19 cellular contexts compared by ENCODE assay signal in genomic region chr17:40453881-40454630, GRCh38. TPM values are rescaled to one million over a fixed set of nuclear protein-coding genes. Genes with fewer than 3 reads are reported as not detected.
A peak's percentile ranks its signal among the peaks of the same experiment; 100 is the strongest.
DNase-seq lines count a peak whose midpoint lies in the region; ATAC-seq and TF ChIP-seq lines count a peak whose summit lies in the region.
"Had no signal": no experiment of that assay in that cellular context is flagged by ENCODE, and none has a peak within 500 bp of the region (broad histone marks: within the 10 kb centered on the region; RNA-seq: fewer than 3 reads in every experiment).

No MANE protein-coding gene starts in this region.

- H3K4me3 Mint-ChIP-seq in H9, result no peak overlapping the region
- no peak overlapping the region for H3K4me3 Mint-ChIP-seq in activated CD8-positive, alpha-beta T cell treated with anti-CD3 and anti-CD28 coated beads for 36 hours
- H3K4me3 Mint-ChIP-seq: IgD-negative memory B cell, memory B cell had no signal

- H3K27me3 ChIP-seq in AG04450 (ENCODE audit: control insufficient read depth, insufficient read depth, low read length) (no peaks in the 10 kb centered on the region), H9 (ENCODE audit: insufficient read depth, low read length) (no peaks in the 10 kb centered on the region)
- H3K27me3 ChIP-seq: BLaER1, colonic mucosa had no signal

- H3K4me3 ChIP-seq in AG04450 (ENCODE audit: low read depth, low read length) (no peak overlapping the region), choroid plexus epithelial cell (ENCODE audit: low read depth, low read length) (no peak overlapping the region)
- H3K4me3 ChIP-seq: BLaER1, colonic mucosa had no signal

- peaks cover 2% of the 10 kb centered on the region for H4K20me1 ChIP-seq in H9 (ENCODE audit: control insufficient read depth, insufficient read depth, insufficient read length)

- H3K79me2 ChIP-seq in H9 (ENCODE audit: insufficient read depth, low read length), result no peaks in the 10 kb centered on the region; the same call in 1 of the 2 replicates

- peaks cover 39 to 46% (median 42%) of the 10 kb centered on the region in 3 experiments; a peak in 6 of 7 replicates for H3K36me3 Mint-ChIP-seq in H9 (ENCODE audit: insufficient read depth in 1 of 3, low read depth in 3 of 3)
- no peaks in the 10 kb centered on the region for H3K36me3 Mint-ChIP-seq in activated CD8-positive, alpha-beta T cell treated with anti-CD3 and anti-CD28 coated beads for 36 hours (ENCODE audit: low read depth)
- H3K36me3 Mint-ChIP-seq: memory B cell had no signal

- H3K4ac ChIP-seq in H9 (ENCODE audit: low read depth, low read length), result no peak overlapping the region

- TF ChIP-seq CTCF in AG04450 (IDR thresholded peaks at IDR 0.05; ENCODE audit: low read depth, low read length) (no peak), H9 (conservative IDR thresholded peaks at IDR 0.05) (no peak), choroid plexus epithelial cell (conservative IDR thresholded peaks at IDR 0.05; ENCODE audit: low read depth, low read length) (no peak), omental fat pad (IDR thresholded peaks at IDR 0.05) (no peak), GM10266 (IDR thresholded peaks at IDR 0.05; ENCODE audit: control insufficient read depth, insufficient read depth, low read depth, missing control alignments) (no peak)
- TF ChIP-seq CTCF in activated CD8-positive, alpha-beta T cell treated with anti-CD3 and anti-CD28 coated beads for 36 hours (IDR thresholded peaks at IDR 0.05), result no peak

- H2BK20ac ChIP-seq in H9 (ENCODE audit: low read depth, low read length, poor library complexity, severe bottlenecking), result no peak overlapping the region

- H3K27ac Mint-ChIP-seq in H9, result peak overlapping the region in 2 of 3 experiments; percentile 40 to 52; a peak in 2 of 7 replicates
- H3K27ac Mint-ChIP-seq in activated CD8-positive, alpha-beta T cell treated with anti-CD3 and anti-CD28 coated beads for 36 hours, result no peak overlapping the region
- H3K27ac Mint-ChIP-seq: memory B cell had no signal

- DNase-seq in AG04450 (ENCODE audit: low read depth, low spot score) (no peak), H9 (no peak), choroid plexus epithelial cell (ENCODE audit: low read depth) (peak; percentile 51), omental fat pad (ENCODE audit: low spot score) (no peak), GM10266 (ENCODE audit: extremely low spot score) (no peak), HK-2 (ENCODE audit: unreplicated experiment) (no peak)
- DNase-seq in activated CD8-positive, alpha-beta T cell treated with anti-CD3 and anti-CD28 coated beads for 36 hours, result no peak
- DNase-seq: amniotic stem cell; colonic mucosa; DND-41; NCI-H1092 treated with DMSO at 0.1 percent for 48 hours; NCI-H2227 treated with DMSO at 0.1 percent for 48 hours; stimulated activated CD4-positive, alpha-beta T cell treated with anti-CD3 and anti-CD28 coated beads, Interleukin-12 subunit alpha, Interleukin-12 subunit beta, amount 100 ng/mL, for 4 hours had no signal

- no peak overlapping the region for H3K4me2 ChIP-seq in H9 (ENCODE audit: insufficient read depth, insufficient read length, low read length)
- H3K4me2 ChIP-seq: BLaER1 had no signal

- no peak overlapping the region for H2BK5ac ChIP-seq in H9 (ENCODE audit: insufficient read length, low read length)

- ATAC-seq in omental fat pad (ENCODE audit: low FRiP score) (peak; percentile 5), GM19397 (IDR thresholded peaks at IDR 0.05; ENCODE audit: unreplicated experiment) (no peak)
- no peak for ATAC-seq in activated CD8-positive, alpha-beta T cell treated with anti-CD3 and anti-CD28 coated beads for 36 hours

- no peak overlapping the region for H2AK5ac ChIP-seq in H9 (ENCODE audit: insufficient read length, low read length)

- H3T11ph ChIP-seq in H9 (ENCODE audit: low read length), result no peak overlapping the region

- POLR2A ChIA-PET in AG04450 (lab: Yijun Ruan, JAX), result interaction anchor here (1.5 kb wide), 1 partner anchor 10 kb away, joined by 4 read pairs; the partner anchor contains the start of gene IGFBP4
- POLR2A ChIA-PET in activated CD8-positive, alpha-beta T cell treated with anti-CD3 and anti-CD28 coated beads for 36 hours (lab: Charles Lee), result interaction anchor here (1.0 kb wide), 1 partner anchor 19 kb away, joined by 3 read pairs; no protein-coding TSS in a partner anchor

- H3K9me3 ChIP-seq in AG04450 (ENCODE audit: control insufficient read depth, insufficient read depth, low read length) (no peaks in the 10 kb centered on the region), H9 (ENCODE audit: control insufficient read depth, low read depth, low read length) (no peaks in the 10 kb centered on the region)
- H3K9me3 ChIP-seq: BLaER1, colonic mucosa, neutrophil had no signal

- H3K56ac ChIP-seq in H9 (ENCODE audit: insufficient read length, low read depth, low read length), result no peak overlapping the region

- no peak overlapping the region for H3K14ac ChIP-seq in H9 (ENCODE audit: insufficient read depth, low read length)

- no peak overlapping the region for H3K9ac ChIP-seq in H9 (ENCODE audit: extremely low read depth, insufficient read length, low read length)
- H3K9ac ChIP-seq: BLaER1 had no signal

- H3K23ac ChIP-seq in H9 (ENCODE audit: insufficient read length, low read depth, low read length), result no peak overlapping the region

- no peaks in the 10 kb centered on the region for H3K23me2 ChIP-seq in H9 (ENCODE audit: insufficient read length, low read depth, low read length, poor library complexity, severe bottlenecking)

- no peaks in the 10 kb centered on the region for H3K9me3 Mint-ChIP-seq in H9
- no peaks in the 10 kb centered on the region for H3K9me3 Mint-ChIP-seq in activated CD8-positive, alpha-beta T cell treated with anti-CD3 and anti-CD28 coated beads for 36 hours
- H3K9me3 Mint-ChIP-seq: IgD-negative memory B cell, memory B cell had no signal

- H3K18ac ChIP-seq in H9 (ENCODE audit: insufficient read length, low read depth, low read length), result no peak overlapping the region

- no peak overlapping the region for H2AFZ ChIP-seq in H9 (ENCODE audit: low read length)

- H3K79me1 ChIP-seq in H9 (ENCODE audit: insufficient read depth, low read depth, low read length, poor library complexity, severe bottlenecking), result no peaks in the 10 kb centered on the region

- H3K27ac ChIP-seq in AG04450 (ENCODE audit: low read depth, low read length), result peak overlapping the region; percentile 57
- no peak overlapping the region for H3K27ac ChIP-seq in H9 (ENCODE audit: insufficient read length, low read depth, low read length)
- H3K27ac ChIP-seq: BLaER1, colonic mucosa, neutrophil had no signal

- intact Hi-C loops in activated CD8-positive, alpha-beta T cell treated with anti-CD3 and anti-CD28 coated beads for 36 hours (cut with micrococcal nuclease), result no loop called here

- H3K27me3 Mint-ChIP-seq in H9 (ENCODE audit: low read depth), result no peaks in the 10 kb centered on the region
- H3K27me3 Mint-ChIP-seq in activated CD8-positive, alpha-beta T cell treated with anti-CD3 and anti-CD28 coated beads for 36 hours, result peaks cover 1% of the 10 kb centered on the region

- H2BK12ac ChIP-seq in H9 (ENCODE audit: insufficient read length, low read depth, low read length), result no peak overlapping the region

- H3K4me1 Mint-ChIP-seq in H9, result peaks cover 22 to 23% of the 10 kb centered on the region in 2 experiments
- H3K4me1 Mint-ChIP-seq in activated CD8-positive, alpha-beta T cell treated with anti-CD3 and anti-CD28 coated beads for 36 hours (ENCODE audit: low read depth), result peaks cover 6% of the 10 kb centered on the region
- H3K4me1 Mint-ChIP-seq: IgD-negative memory B cell, memory B cell had no signal

- 0 out of 2 replicates have a peak, but pooled peaks cover 3% of the 10 kb centered on the region for H3K4me1 ChIP-seq in H9 (ENCODE audit: insufficient read depth, low read length)

- H4K8ac ChIP-seq in H9 (replicated peaks; ENCODE audit: insufficient read length, low read depth, low read length), result no peak overlapping the region

- no peak overlapping the region for H4K5ac ChIP-seq in H9 (ENCODE audit: insufficient read length, low read depth, low read length)

- CTCF ChIA-PET in AG04450 (lab: Charles Lee), result interaction anchor here (0.8 to 2.0 kb wide), 3 partner anchors 22 to 81 kb away, joined by 3 to 9 read pairs (median 7); no protein-coding TSS in a partner anchor
- CTCF ChIA-PET in activated CD8-positive, alpha-beta T cell treated with anti-CD3 and anti-CD28 coated beads for 36 hours (lab: Charles Lee), result interaction anchor here (1.6 to 2.5 kb wide), 5 partner anchors 10 to 96 kb away, joined by 3 to 16 read pairs (median 9); no protein-coding TSS in a partner anchor

- H4K91ac ChIP-seq in H9 (ENCODE audit: insufficient read length, low read depth, low read length), result no peak overlapping the region

- no peak overlapping the region for H2BK15ac ChIP-seq in H9 (ENCODE audit: low read depth, low read length)

- WGBS in H9 (ENCODE audit: extremely low coverage, insufficient read length, low lambda C conversion rate), result no CpG with 5 or more reads among the region's 19 CpGs

- no peak overlapping the region for H2BK120ac ChIP-seq in H9 (ENCODE audit: low read depth, low read length, poor library complexity, severe bottlenecking)

RNA-seq across cellular contexts. Expression of gene IGFBP4, which starts 10.8 kb away (rescaled TPM):
- 1,026 and 1,343 TPM in 2 replicates for polyA plus RNA-seq in AG04450 (2011; rRNA removed)
- polyA minus RNA-seq in AG04450 (2011; rRNA and poly(A)+ RNA removed), result 782 and 1,005 TPM in 2 replicates
- total RNA-seq in H9 (2021) (49.9 and 51.1 TPM in 2 replicates), omental fat pad (100 to 1,000 TPM; 352 to 633 (median 429) TPM)
- 10 to 100 TPM; 10.7 to 11.6 TPM for total RNA-seq in activated CD8-positive, alpha-beta T cell treated with anti-CD3 and anti-CD28 coated beads for 36 hours

RNA-seq across cellular contexts. Expression of gene TOP2A, which starts 36.4 kb away (rescaled TPM):
- polyA plus RNA-seq in AG04450 (2011; rRNA removed), result 28.2 and 53.5 TPM in 2 replicates
- 12.0 and 28.1 TPM in 2 replicates for polyA minus RNA-seq in AG04450 (2011; rRNA and poly(A)+ RNA removed)
- total RNA-seq in H9 (2021) (230 TPM in 2 replicates), omental fat pad (10 to 100 TPM in 1 of 4 donors, 1 to 10 TPM in 2, under 1 TPM in 1; 0.65 to 12.7 (median 2.3) TPM)
- 100 to 1,000 TPM; 273 to 280 TPM for total RNA-seq in activated CD8-positive, alpha-beta T cell treated with anti-CD3 and anti-CD28 coated beads for 36 hours
- polyA plus RNA-seq: IgD-negative memory B cell had no signal

RNA-seq across cellular contexts. Expression of gene TNS4, which starts 47.4 kb away (rescaled TPM):
- polyA plus RNA-seq in AG04450 (2011; rRNA removed), result 0.07 and 0.10 TPM in 2 replicates
- 0.04 and 0.09 TPM in 2 replicates for polyA minus RNA-seq in AG04450 (2011; rRNA and poly(A)+ RNA removed)
- total RNA-seq in H9 (2021), result 0.55 and 0.59 TPM in 2 replicates
- total RNA-seq in omental fat pad, result 1 to 10 TPM in 2 of 4 donors, not detected in 2; 1.8 to 2.1 TPM
- total RNA-seq in activated CD8-positive, alpha-beta T cell treated with anti-CD3 and anti-CD28 coated beads for 36 hours, result 1 to 10 TPM; 5.8 to 6.3 TPM
- total RNA-seq: epithelial cell of proximal tubule had no signal
- polyA plus RNA-seq: IgD-negative memory B cell had no signal

Comparison
In these comparisons a context has a peak if more than half of its experiments do, and no peak if none do; other contexts are left out.
1. RNA of gene TOP2A, which starts 36.4 kb away (total RNA-seq): 273 to 280 TPM in activated CD8-positive, alpha-beta T cell treated with anti-CD3 and anti-CD28 coated beads for 36 hours and 230 TPM in H9; 0.65 to 12.7 TPM in omental fat pad; every median in the first group is over 10 times any median in the second.